In genomic region chr16:85011846-85012284, GRCh38 we compare ENCODE assay signal across 2 cellular contexts.
TF ChIP-seq lines count a peak whose summit lies in the region.

No MANE protein-coding gene starts in this region.

TF ChIP-seq in H1, 55 proteins besides CTCF, POLR2A, EP300 and RAD21:
- TF ChIP-seq CEBPB (IDR thresholded peaks at IDR 0.05; ENCODE audit: low read depth, low read length): no peak
- no peak for TF ChIP-seq SRF (IDR thresholded peaks at IDR 0.05; ENCODE audit: low read depth, low read length)
- TF ChIP-seq CBX5 (IDR thresholded peaks at IDR 0.05; ENCODE audit: low read depth, low read length): no peak
- no peak for TF ChIP-seq TAF1 (IDR thresholded peaks at IDR 0.05; ENCODE audit: low read depth, low read length)
- TF ChIP-seq GABPA (IDR thresholded peaks at IDR 0.05; ENCODE audit: borderline replicate concordance, insufficient read depth, low read length): no peak
- TF ChIP-seq RXRA (IDR thresholded peaks at IDR 0.05; ENCODE audit: insufficient read depth, low read depth, low read length): no peak
TF ChIP-seq in H1: peak in this region for 0.

TF ChIP-seq in neural cell, 6 proteins besides CTCF, POLR2A, EP300 and RAD21:
- TF ChIP-seq POLR2AphosphoS5 (IDR thresholded peaks at IDR 0.05) (no peak), TAF1 (IDR thresholded peaks at IDR 0.05; ENCODE audit: low read depth) (no peak), REST (IDR thresholded peaks at IDR 0.05; ENCODE audit: borderline replicate concordance) (peak; percentile 12), EZH2 (IDR thresholded peaks at IDR 0.05; ENCODE audit: borderline replicate concordance, insufficient read depth, low read length, poor library complexity, severe bottlenecking) (no peak), MXI1 (conservative IDR thresholded peaks at IDR 0.05; ENCODE audit: poor library complexity, severe bottlenecking) (peak; percentile 9), SMC3 (conservative IDR thresholded peaks at IDR 0.05; ENCODE audit: poor library complexity) (no peak)
